9 cellular contexts compared by ENCODE assay signal in the genomic region with DNA sequence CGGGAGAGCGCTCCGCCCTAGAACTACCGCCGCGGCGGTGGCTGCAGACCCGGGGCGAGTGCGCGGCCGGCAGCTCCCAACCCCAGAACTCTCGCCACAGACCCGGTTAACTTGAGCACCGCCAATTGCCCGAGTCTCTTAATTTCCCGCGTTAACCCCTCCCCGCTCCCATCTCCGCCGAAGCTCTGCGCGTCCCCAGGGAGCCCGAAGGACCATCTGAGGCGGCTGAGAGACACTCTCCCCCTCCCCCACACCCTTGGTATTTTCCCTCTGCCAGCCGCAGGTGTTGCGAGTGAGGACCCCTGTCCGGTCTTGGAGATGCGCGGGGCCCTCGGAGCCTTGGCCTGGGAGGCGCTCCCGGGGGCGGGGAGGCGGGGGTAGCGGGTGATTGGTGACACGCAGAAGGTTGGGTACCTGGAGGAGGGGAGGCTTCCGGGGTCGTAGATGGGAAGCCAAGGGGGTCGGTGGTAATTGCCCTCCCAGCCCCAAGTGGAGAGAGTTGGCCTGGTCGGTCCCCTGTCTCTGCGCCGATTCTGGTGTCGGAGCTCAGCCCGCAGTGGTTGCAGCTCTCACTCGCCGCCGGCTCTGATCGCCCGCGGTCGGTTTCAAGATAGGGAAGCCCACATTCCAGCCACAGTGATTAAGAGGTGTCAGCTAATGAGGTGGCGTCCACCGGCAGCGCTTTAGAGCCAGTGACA. TPM values are rescaled to one million over a fixed set of nuclear protein-coding genes. Genes with fewer than 3 reads are reported as not detected.
A peak's percentile ranks its signal among the peaks of the same experiment; 100 is the strongest.
DNase-seq lines count a peak whose midpoint lies in the region; ATAC-seq, FAIRE-seq and TF ChIP-seq lines count a peak whose summit lies in the region.
"Had no signal": no experiment of that assay in that cellular context is flagged by ENCODE, and none has a peak within 500 bp of the region (broad histone marks: within the 10 kb centered on the region; RNA-seq: fewer than 3 reads in every experiment).

No MANE protein-coding gene starts in this region.

- H3K27ac ChIP-seq in mammary epithelial cell (ENCODE audit: insufficient read depth, low read depth, low read length) (no peak overlapping the region), liver (ENCODE audit: low read depth in 1 of 2, low read length in 2 of 2) (no peak overlapping the region)

- no peaks in the 10 kb centered on the region for H4K20me1 ChIP-seq in mammary epithelial cell (ENCODE audit: insufficient read depth, low read length)

- ATAC-seq in GM21367 (IDR thresholded peaks at IDR 0.05; ENCODE audit: unreplicated experiment), result peak; percentile 22
- no peak for ATAC-seq in stimulated activated naive CD8-positive, alpha-beta T cell treated with anti-CD3 and anti-CD28 coated beads, Interleukin-15, Interleukin-2, amounts not matched to agents 100 U/mL and 50 U/mL, for 24 hours
- no peak for ATAC-seq in GM21528 (IDR thresholded peaks at IDR 0.05; ENCODE audit: low FRiP score, unreplicated experiment)

- H3K4me3 ChIP-seq in mammary epithelial cell (replicated peaks in 1 of 3; ENCODE audit: insufficient read depth in 1 of 3, low read depth in 2 of 3, low read length in 3 of 3) (peak overlapping the region in 1 of 3 experiments; percentile 28), liver (ENCODE audit: low read depth in 1 of 3, low read length in 3 of 3) (peak overlapping the region in 2 of 3 donors; percentile 49 to 77)

- no peak overlapping the region for H3K9ac ChIP-seq in mammary epithelial cell (ENCODE audit: insufficient read depth, low read length)
- no peak overlapping the region for H3K9ac ChIP-seq in liver (ENCODE audit: low read depth in 1 of 2, low read length in 2 of 2)

- H3K79me2 ChIP-seq in mammary epithelial cell (ENCODE audit: insufficient read depth, low read length), result no peaks in the 10 kb centered on the region

- H3K27me3 ChIP-seq in mammary epithelial cell (ENCODE audit: insufficient read depth, low read length) (peaks cover 21% of the 10 kb centered on the region), liver (ENCODE audit: control insufficient read depth in 4 of 4, insufficient read depth in 4 of 4, low read length in 3 of 4) (peaks cover 0 to 3% (median 0%) of the 10 kb centered on the region in 4 donors)

- in situ Hi-C loops in mammary epithelial cell (cut with MboI; ENCODE audit: low sequenced_read_pairs in 2 of 2), result no loop called here

- peak overlapping the region; percentile 26 for H2AFZ ChIP-seq in mammary epithelial cell (ENCODE audit: low read depth, low read length)

- DNase-seq in NCI-H748 treated with DMSO at 0.1 percent for 48 hours (lab: John Stamatoyannopoulos, UW) (peak; percentile 23), mammary epithelial cell (no peak), HTR-8/SVneo (ENCODE audit: insufficient read length, low spot score) (no peak), COLO829 (ENCODE audit: low spot score) (no peak)
- DNase-seq in stimulated activated naive CD8-positive, alpha-beta T cell treated with anti-CD3 and anti-CD28 coated beads, Interleukin-15, Interleukin-2, amounts not matched to agents 100 U/mL and 50 U/mL, for 24 hours, result peak; percentile 30

- H3K4me1 ChIP-seq in mammary epithelial cell (ENCODE audit: insufficient read depth, low read length) (peaks cover 16% of the 10 kb centered on the region), liver (ENCODE audit: control insufficient read depth in 4 of 4, insufficient read depth in 4 of 4, low read length in 3 of 4) (peaks cover 10 to 17% (median 16%) of the 10 kb centered on the region in 4 donors)

- CTCF ChIA-PET in mammary epithelial cell (lab: Charles Lee; ENCODE audit: low non-redundant PET), result no interaction called here

- TF ChIP-seq RAD21 in liver (IDR thresholded peaks at IDR 0.05), result no peak

- WGBS in mammary epithelial cell (ENCODE audit: low coverage, missing lambda C conversion rate), result 42% methylated on average over 16 of the region's 55 CpGs
- WGBS in liver, result 5% methylated on average over 55 of the region's 55 CpGs

- no peaks in the 10 kb centered on the region for H3K36me3 ChIP-seq in mammary epithelial cell (ENCODE audit: insufficient read depth, low read length)
- H3K36me3 ChIP-seq in liver (ENCODE audit: control insufficient read depth in 4 of 4, insufficient read depth in 3 of 4, low read depth in 1 of 4, low read length in 3 of 4), result no peaks in the 10 kb centered on the region

- intact Hi-C loops in mammary epithelial cell (cut with micrococcal nuclease), result no loop called here

- H3K4me2 ChIP-seq in mammary epithelial cell (ENCODE audit: insufficient read depth, low read depth, low read length), result peak overlapping the region; percentile 86

- FAIRE-seq in HTR-8/SVneo (lab: Jason Lieb, UNC), result no peak
- FAIRE-seq: endometrium had no signal

- BruUV-seq in mammary epithelial cell (replicated peaks; lab: Mats Ljungman, UMichigan), result no TSS peak

- dilution Hi-C loops in mammary epithelial cell (cut with HindIII; ENCODE audit: low sequenced_read_pairs), result no loop called here

- no peak for TF ChIP-seq CTCF in mammary epithelial cell (conservative IDR thresholded peaks at IDR 0.05 in 1 of 2, IDR thresholded peaks at IDR 0.05 in 1 of 2; ENCODE audit: extremely low read depth in 1 of 2, insufficient read depth in 1 of 2, low read depth in 1 of 2, low read length in 2 of 2)
- no peak for TF ChIP-seq CTCF in liver (IDR thresholded peaks at IDR 0.05; ENCODE audit: low read depth, low read length, missing input control)

- no peaks in the 10 kb centered on the region for H3K9me3 ChIP-seq in mammary epithelial cell (replicated peaks; ENCODE audit: insufficient read depth, low read length)
- no peaks in the 10 kb centered on the region for H3K9me3 ChIP-seq in liver (ENCODE audit: control insufficient read depth in 4 of 4, low read length in 3 of 4)

TF ChIP-seq in liver, 16 proteins besides CTCF, POLR2A, EP300 and RAD21:
- TF ChIP-seq, protein P1, sequence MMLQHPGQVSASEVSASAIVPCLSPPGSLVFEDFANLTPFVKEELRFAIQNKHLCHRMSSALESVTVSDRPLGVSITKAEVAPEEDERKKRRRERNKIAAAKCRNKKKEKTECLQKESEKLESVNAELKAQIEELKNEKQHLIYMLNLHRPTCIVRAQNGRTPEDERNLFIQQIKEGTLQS (IDR thresholded peaks at IDR 0.05), result no peak
- TF ChIP-seq JUND (IDR thresholded peaks at IDR 0.05) (no peak), NR2F2 (IDR thresholded peaks at IDR 0.05) (no peak), SP1 (IDR thresholded peaks at IDR 0.05) (no peak), RXRA (IDR thresholded peaks at IDR 0.05) (no peak), HNF4A (conservative IDR thresholded peaks at IDR 0.05) (no peak)
- TF ChIP-seq, protein P2, sequence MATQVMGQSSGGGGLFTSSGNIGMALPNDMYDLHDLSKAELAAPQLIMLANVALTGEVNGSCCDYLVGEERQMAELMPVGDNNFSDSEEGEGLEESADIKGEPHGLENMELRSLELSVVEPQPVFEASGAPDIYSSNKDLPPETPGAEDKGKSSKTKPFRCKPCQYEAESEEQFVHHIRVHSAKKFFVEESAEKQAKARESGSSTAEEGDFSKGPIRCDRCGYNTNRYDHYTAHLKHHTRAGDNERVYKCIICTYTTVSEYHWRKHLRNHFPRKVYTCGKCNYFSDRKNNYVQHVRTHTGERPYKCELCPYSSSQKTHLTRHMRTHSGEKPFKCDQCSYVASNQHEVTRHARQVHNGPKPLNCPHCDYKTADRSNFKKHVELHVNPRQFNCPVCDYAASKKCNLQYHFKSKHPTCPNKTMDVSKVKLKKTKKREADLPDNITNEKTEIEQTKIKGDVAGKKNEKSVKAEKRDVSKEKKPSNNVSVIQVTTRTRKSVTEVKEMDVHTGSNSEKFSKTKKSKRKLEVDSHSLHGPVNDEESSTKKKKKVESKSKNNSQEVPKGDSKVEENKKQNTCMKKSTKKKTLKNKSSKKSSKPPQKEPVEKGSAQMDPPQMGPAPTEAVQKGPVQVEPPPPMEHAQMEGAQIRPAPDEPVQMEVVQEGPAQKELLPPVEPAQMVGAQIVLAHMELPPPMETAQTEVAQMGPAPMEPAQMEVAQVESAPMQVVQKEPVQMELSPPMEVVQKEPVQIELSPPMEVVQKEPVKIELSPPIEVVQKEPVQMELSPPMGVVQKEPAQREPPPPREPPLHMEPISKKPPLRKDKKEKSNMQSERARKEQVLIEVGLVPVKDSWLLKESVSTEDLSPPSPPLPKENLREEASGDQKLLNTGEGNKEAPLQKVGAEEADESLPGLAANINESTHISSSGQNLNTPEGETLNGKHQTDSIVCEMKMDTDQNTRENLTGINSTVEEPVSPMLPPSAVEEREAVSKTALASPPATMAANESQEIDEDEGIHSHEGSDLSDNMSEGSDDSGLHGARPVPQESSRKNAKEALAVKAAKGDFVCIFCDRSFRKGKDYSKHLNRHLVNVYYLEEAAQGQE (IDR thresholded peaks at IDR 0.05), result no peak
- TF ChIP-seq, protein P3, sequence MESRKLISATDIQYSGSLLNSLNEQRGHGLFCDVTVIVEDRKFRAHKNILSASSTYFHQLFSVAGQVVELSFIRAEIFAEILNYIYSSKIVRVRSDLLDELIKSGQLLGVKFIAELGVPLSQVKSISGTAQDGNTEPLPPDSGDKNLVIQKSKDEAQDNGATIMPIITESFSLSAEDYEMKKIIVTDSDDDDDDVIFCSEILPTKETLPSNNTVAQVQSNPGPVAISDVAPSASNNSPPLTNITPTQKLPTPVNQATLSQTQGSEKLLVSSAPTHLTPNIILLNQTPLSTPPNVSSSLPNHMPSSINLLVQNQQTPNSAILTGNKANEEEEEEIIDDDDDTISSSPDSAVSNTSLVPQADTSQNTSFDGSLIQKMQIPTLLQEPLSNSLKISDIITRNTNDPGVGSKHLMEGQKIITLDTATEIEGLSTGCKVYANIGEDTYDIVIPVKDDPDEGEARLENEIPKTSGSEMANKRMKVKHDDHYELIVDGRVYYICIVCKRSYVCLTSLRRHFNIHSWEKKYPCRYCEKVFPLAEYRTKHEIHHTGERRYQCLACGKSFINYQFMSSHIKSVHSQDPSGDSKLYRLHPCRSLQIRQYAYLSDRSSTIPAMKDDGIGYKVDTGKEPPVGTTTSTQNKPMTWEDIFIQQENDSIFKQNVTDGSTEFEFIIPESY (IDR thresholded peaks at IDR 0.05), result no peak

RNA-seq across cellular contexts. Expression of a gene that starts 0.9 kb away (rescaled TPM):
- 1 to 10 TPM; 2.3 to 5.7 TPM for total RNA-seq in mammary epithelial cell
- polyA plus RNA-seq in mammary epithelial cell, result 5.8 TPM
- polyA minus RNA-seq in mammary epithelial cell, result 15.6 TPM
- total RNA-seq in liver, result 1 to 10 TPM; 1.1 to 3.8 TPM
- polyA plus RNA-seq in liver, result 1 to 10 TPM; 1.6 to 1.9 TPM

RNA-seq across cellular contexts. Expression of a gene that starts 28.4 kb away (rescaled TPM):
- total RNA-seq in mammary epithelial cell (not detected), liver (not detected)
- polyA plus RNA-seq in mammary epithelial cell (not detected), liver (not detected)
- polyA minus RNA-seq in mammary epithelial cell, result not detected

Comparison
In these comparisons a context has a peak if more than half of its experiments do, and no peak if none do; other contexts are left out.
1. DNase-seq: peak in NCI-H748 treated with DMSO at 0.1 percent for 48 hours (single experiment) and stimulated activated naive CD8-positive, alpha-beta T cell treated with anti-CD3 and anti-CD28 coated beads, Interleukin-15, Interleukin-2, amounts not matched to agents 100 U/mL and 50 U/mL, for 24 hours (single experiment); none in mammary epithelial cell (single experiment), HTR-8/SVneo (single experiment) and COLO829 (single experiment).